In genomic region chr20:20594171-20594530, GRCh38 we compare ENCODE assay signal across 8 cellular contexts.
DNase-seq lines count a peak whose midpoint lies in the region; ATAC-seq, FAIRE-seq and TF ChIP-seq lines count a peak whose summit lies in the region.

No MANE protein-coding gene starts in this region.

- H3K9ac ChIP-seq in H9 (ENCODE audit: extremely low read depth, insufficient read length, low read length) (no peak overlapping the region), PC-3 (ENCODE audit: low read length) (no peak overlapping the region)

- H3K14ac ChIP-seq in H9 (ENCODE audit: insufficient read depth, low read length) = no peak overlapping the region

- intact Hi-C loops in A673 (cut with micrococcal nuclease; ENCODE audit: unreplicated experiment) (loop anchor here (5.0 to 10.0 kb wide), 2 partner anchors 231 to 512 kb away; no protein-coding TSS in a partner anchor), PC-3 (cut with micrococcal nuclease) (loop anchor here (1.0 to 5.0 kb wide), 2 partner anchors 462 to 510 kb away; no protein-coding TSS in a partner anchor)

- H3K9me2 ChIP-seq in PC-3 (replicated peaks; ENCODE audit: low read length) = no peaks in the 10 kb centered on the region

- no peaks in the 10 kb centered on the region for H3F3A ChIP-seq in PC-3 (ENCODE audit: low read length, unreplicated experiment)

- no peak overlapping the region for H4K91ac ChIP-seq in H9 (ENCODE audit: insufficient read length, low read depth, low read length)

- H3K4me1 ChIP-seq in A673 (ENCODE audit: insufficient read depth, low read length, poor library complexity, severe bottlenecking) (no peaks in the 10 kb centered on the region), H9 (ENCODE audit: insufficient read depth, low read length) (no peaks in the 10 kb centered on the region), PC-3 (ENCODE audit: insufficient read depth, low read length) (no peaks in the 10 kb centered on the region)

- POLR2A ChIA-PET in A673 (lab: Charles Lee; ENCODE audit: low non-redundant PET) (interaction anchor here (0.6 kb wide), 1 partner anchor 57 kb away, joined by 3 read pairs; no protein-coding TSS in a partner anchor), PC-3 (lab: Charles Lee; ENCODE audit: unreplicated experiment) (interaction anchor here (0.7 kb wide), 1 partner anchor 29 kb away, joined by 3 read pairs; no protein-coding TSS in a partner anchor)

- no CpG with 5 or more reads among the region's 1 CpG for WGBS in H9 (ENCODE audit: extremely low coverage, insufficient read length, low lambda C conversion rate)

- no peaks in the 10 kb centered on the region for H3K36me3 ChIP-seq in A673 (ENCODE audit: insufficient read depth, low read length, poor library complexity, severe bottlenecking)
- H3K36me3 ChIP-seq in PC-3 (ENCODE audit: low read depth, low read length) = no peaks in the 10 kb centered on the region

- no peaks in the 10 kb centered on the region for H3K27me3 ChIP-seq in A673 (replicated peaks; ENCODE audit: insufficient read depth, low read depth, low read length, poor library complexity)
- H3K27me3 ChIP-seq in H9 (ENCODE audit: insufficient read depth, low read length) = no peaks in the 10 kb centered on the region
- H3K27me3 ChIP-seq in PC-3 (ENCODE audit: low read length) = no peaks in the 10 kb centered on the region

- H4K20me1 ChIP-seq in H9 (ENCODE audit: control insufficient read depth, insufficient read depth, insufficient read length) (no peaks in the 10 kb centered on the region), PC-3 (ENCODE audit: low read length) (no peaks in the 10 kb centered on the region)

- H3K4me3 Mint-ChIP-seq in H9 = no peak overlapping the region

- H3K79me1 ChIP-seq in H9 (ENCODE audit: insufficient read depth, low read depth, low read length, poor library complexity, severe bottlenecking) = no peaks in the 10 kb centered on the region

- H3K4ac ChIP-seq in H9 (ENCODE audit: low read depth, low read length) = no peak overlapping the region

- no peak overlapping the region for H2AK5ac ChIP-seq in H9 (ENCODE audit: insufficient read length, low read length)

- H2BK5ac ChIP-seq in H9 (ENCODE audit: insufficient read length, low read length) = no peak overlapping the region

- H3K27me3 Mint-ChIP-seq in H9 (ENCODE audit: low read depth) = no peaks in the 10 kb centered on the region

- DNase-seq in A673 (ENCODE audit: low spot score) (peak; percentile 51), H9 (no peak), PC-3 (peak; percentile 59), foreskin fibroblast (peak; percentile 7 to 53), GM19239 (ENCODE audit: insufficient read length, low spot score) (no peak), T-helper 1 cell (no peak)

- no peak overlapping the region for H4K8ac ChIP-seq in H9 (replicated peaks; ENCODE audit: insufficient read length, low read depth, low read length)

- H3K4me1 Mint-ChIP-seq in H9 = peaks cover 2% of the 10 kb centered on the region in 2 experiments; a peak in 3 of 4 replicates

- H4K5ac ChIP-seq in H9 (ENCODE audit: insufficient read length, low read depth, low read length) = no peak overlapping the region

- no peak overlapping the region for H3K23ac ChIP-seq in H9 (ENCODE audit: insufficient read length, low read depth, low read length)

- TF ChIP-seq CTCF in A673 (conservative IDR thresholded peaks at IDR 0.05; ENCODE audit: low read depth, low read length) = peak; percentile 32; the same call in 1 of the 2 replicates
- TF ChIP-seq CTCF in H9 (conservative IDR thresholded peaks at IDR 0.05) = peak; percentile 26; the same call in 2 of the 3 replicates
- no peak for TF ChIP-seq CTCF in PC-3 (conservative IDR thresholded peaks at IDR 0.05; ENCODE audit: low read depth, low read length)
- peak; percentile 21 for TF ChIP-seq CTCF in foreskin fibroblast (IDR thresholded peaks at IDR 0.05; ENCODE audit: low read depth, low read length)

- no peak overlapping the region for H2BK15ac ChIP-seq in H9 (ENCODE audit: low read depth, low read length)

- H3K4me3 ChIP-seq in A673 (ENCODE audit: low read depth, low read length, poor library complexity, severe bottlenecking) = no peak overlapping the region
- no peak overlapping the region for H3K4me3 ChIP-seq in PC-3 (ENCODE audit: low read length)
- H3K4me3 ChIP-seq in foreskin fibroblast (ENCODE audit: low read depth in 1 of 2, low read length in 2 of 2) = no peak overlapping the region

- H2BK12ac ChIP-seq in H9 (ENCODE audit: insufficient read length, low read depth, low read length) = no peak overlapping the region

- no peak overlapping the region for H3T11ph ChIP-seq in H9 (ENCODE audit: low read length)

- H3K23me2 ChIP-seq in H9 (ENCODE audit: insufficient read length, low read depth, low read length, poor library complexity, severe bottlenecking) = no peaks in the 10 kb centered on the region

- no peaks in the 10 kb centered on the region for H3K9me3 ChIP-seq in A673 (ENCODE audit: low read depth, low read length, poor library complexity, severe bottlenecking)
- H3K9me3 ChIP-seq in H9 (ENCODE audit: control insufficient read depth, low read depth, low read length) = no peaks in the 10 kb centered on the region
- no peaks in the 10 kb centered on the region for H3K9me3 ChIP-seq in PC-3 (ENCODE audit: low read length)

- H3K56ac ChIP-seq in H9 (ENCODE audit: insufficient read length, low read depth, low read length) = no peak overlapping the region

- H2BK120ac ChIP-seq in H9 (ENCODE audit: low read depth, low read length, poor library complexity, severe bottlenecking) = no peak overlapping the region

- peaks cover 0 to 7% (median 3%) of the 10 kb centered on the region in 3 experiments; a peak in 3 of 7 replicates for H3K36me3 Mint-ChIP-seq in H9 (ENCODE audit: insufficient read depth in 1 of 3, low read depth in 3 of 3)

- ATAC-seq in PC-3 = peak; percentile 34; the same call in 1 of the 2 replicates
- ATAC-seq in HG02798 (IDR thresholded peaks at IDR 0.05; ENCODE audit: poor library complexity, unreplicated experiment) = no peak
- ATAC-seq in HG03139 (IDR thresholded peaks at IDR 0.05; ENCODE audit: unreplicated experiment) = no peak

- H3K27ac Mint-ChIP-seq in H9 = no peak overlapping the region

- H3K9me3 Mint-ChIP-seq in H9 = no peaks in the 10 kb centered on the region

- FAIRE-seq in GM19239 (lab: Jason Lieb, UNC) = no peak

- H3K79me2 ChIP-seq in H9 (ENCODE audit: insufficient read depth, low read length) (no peaks in the 10 kb centered on the region), PC-3 (ENCODE audit: low read length) (no peaks in the 10 kb centered on the region)

- no peak overlapping the region for H3K18ac ChIP-seq in H9 (ENCODE audit: insufficient read length, low read depth, low read length)

- CTCF ChIA-PET in A673 (lab: Charles Lee) (interaction anchor here (0.7 to 1.3 kb wide), 4 partner anchors 15 to 947 kb away, joined by 3 to 8 read pairs (median 6); no protein-coding TSS in a partner anchor), PC-3 (lab: Charles Lee) (interaction anchor here (0.6 to 1.4 kb wide), 7 partner anchors 18 to 511 kb away, joined by 3 to 10 read pairs (median 3); no protein-coding TSS in a partner anchor)

- BruUV-seq in A673 (replicated peaks; lab: Mats Ljungman, UMichigan) (no TSS peak), PC-3 (replicated peaks; lab: Mats Ljungman, UMichigan) (no TSS peak)

- H3K27ac ChIP-seq in A673 (ENCODE audit: low read depth, low read length, poor library complexity, severe bottlenecking) (no peak overlapping the region), H9 (ENCODE audit: insufficient read length, low read depth, low read length) (no peak overlapping the region), PC-3 (ENCODE audit: low read length) (no peak overlapping the region)

- H3K4me2 ChIP-seq in H9 (ENCODE audit: insufficient read depth, insufficient read length, low read length) (no peak overlapping the region), PC-3 (ENCODE audit: low read length) (no peak overlapping the region)

- H2AFZ ChIP-seq in H9 (ENCODE audit: low read length) (no peak overlapping the region), PC-3 (ENCODE audit: low read length) (no peak overlapping the region)

- H2BK20ac ChIP-seq in H9 (ENCODE audit: low read depth, low read length, poor library complexity, severe bottlenecking) = no peak overlapping the region

Comparison
In these comparisons a context has a peak if more than half of its experiments do, and no peak if none do; other contexts are left out.
1. DNase-seq: peak in A673 (single experiment), PC-3 (single experiment) and foreskin fibroblast (2 of 2); none in H9 (single experiment), GM19239 (single experiment) and T-helper 1 cell (0 of 5).